In genomic region chr4:47342796-47343195, GRCh38 we compare ENCODE assay signal across 20 cellular contexts.
"Had no signal": no experiment of that assay in that cellular context is flagged by ENCODE, and none has a peak within 500 bp of the region (broad histone marks: within the 10 kb centered on the region; RNA-seq: fewer than 3 reads in every experiment).

No MANE protein-coding gene starts in this region.

- H3K9me3 Mint-ChIP-seq: dendritic cell treated with granulocyte-macrophage colony-stimulating factor and Interleukin-4, amounts not matched to agents 40 ng/mL and 50 ng/mL, for 4 days; effector memory CD8-positive, alpha-beta T cell; endodermal cell had no signal

- H3K4me1 Mint-ChIP-seq: endodermal cell had no signal

- DNase-seq: colonic mucosa; cortex of kidney; dermis blood vessel endothelial cell; dorsolateral prefrontal cortex; effector CD4-positive, alpha-beta T cell; effector CD8-positive, alpha-beta T cell; effector memory CD4-positive, alpha-beta T cell; effector memory CD8-positive, alpha-beta T cell; endodermal cell; erythroblast; esophagus squamous epithelium; foreskin fibroblast; foreskin keratinocyte; foreskin melanocyte; gastrocnemius medialis; glutamatergic neuron; head of caudate nucleus; heart left ventricle; heart right ventricle had no signal

- H3K27ac Mint-ChIP-seq: dendritic cell treated with granulocyte-macrophage colony-stimulating factor and Interleukin-4, amounts not matched to agents 40 ng/mL and 50 ng/mL, for 4 days; effector memory CD8-positive, alpha-beta T cell; endodermal cell had no signal

- H3K4me3 Mint-ChIP-seq: dendritic cell treated with granulocyte-macrophage colony-stimulating factor and Interleukin-4, amounts not matched to agents 40 ng/mL and 50 ng/mL, for 4 days; effector memory CD8-positive, alpha-beta T cell; endodermal cell had no signal
